In the genomic region with DNA sequence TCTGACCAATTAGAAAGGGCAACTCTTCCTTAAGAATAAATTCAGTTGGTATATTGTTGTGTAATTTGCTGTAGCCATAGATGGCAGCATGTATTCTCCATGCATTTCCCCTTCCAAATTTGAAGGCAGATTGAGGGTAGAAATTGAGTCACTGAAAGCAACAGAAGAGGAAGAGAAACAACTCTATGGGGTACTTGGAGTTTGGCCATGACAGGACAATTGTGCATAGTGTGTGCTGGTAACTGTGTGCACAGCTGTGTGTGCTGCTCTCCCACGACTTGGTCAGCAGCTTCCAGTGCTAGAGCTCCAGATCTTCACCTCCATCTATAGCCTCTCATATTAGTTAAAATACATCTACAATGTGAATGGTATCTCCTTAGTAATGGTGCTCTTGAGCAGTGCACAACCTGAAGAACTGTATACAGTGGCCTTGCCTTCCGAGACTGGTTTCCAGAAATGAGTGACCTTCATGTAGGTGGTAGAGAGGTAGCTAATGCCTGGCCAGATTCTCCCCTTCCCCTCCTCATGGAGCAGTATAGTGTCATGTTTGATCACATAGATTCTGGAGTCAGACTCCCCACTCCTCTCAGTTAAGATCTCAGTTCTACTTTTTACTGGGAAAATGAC, we compare ENCODE assay signal across 1 cellular context.
TF ChIP-seq lines count a peak whose summit lies in the region.

No MANE protein-coding gene starts in this region.

TF ChIP-seq in GM12878, 131 proteins besides CTCF, POLR2A, EP300 and RAD21:
- peak; percentile 53; the same call in 1 of the 2 replicates for TF ChIP-seq JUNB (IDR thresholded peaks at IDR 0.05)
- no peak for TF ChIP-seq EGR1 (IDR thresholded peaks at IDR 0.05; ENCODE audit: borderline replicate concordance in 1 of 2, low read depth in 2 of 2, low read length in 2 of 2)
- TF ChIP-seq RUNX3 (IDR thresholded peaks at IDR 0.05; ENCODE audit: low read length), result peak; percentile 66
- peak in 1 of 2 experiments; percentile 69; a peak in 2 of 4 replicates for TF ChIP-seq ETV6 (conservative IDR thresholded peaks at IDR 0.05 in 1 of 2, IDR thresholded peaks at IDR 0.05 in 1 of 2; ENCODE audit: borderline replicate concordance in 1 of 2, low read depth in 1 of 2)
- peak; percentile 89 for TF ChIP-seq SPI1 (IDR thresholded peaks at IDR 0.05; ENCODE audit: borderline replicate concordance, insufficient read depth, low read depth, low read length)
- no peak for TF ChIP-seq MTA3 (IDR thresholded peaks at IDR 0.05; ENCODE audit: borderline replicate concordance, low read length)
- TF ChIP-seq IKZF2 (IDR thresholded peaks at IDR 0.05), result peak; percentile 40 to 48; a peak in 1 of 4 replicates
- no peak for TF ChIP-seq POLR2AphosphoS5 (IDR thresholded peaks at IDR 0.05; ENCODE audit: low read length)
- peak; percentile 32; the same call in 1 of the 2 replicates for TF ChIP-seq MTA2 (IDR thresholded peaks at IDR 0.05; ENCODE audit: low read depth)
- TF ChIP-seq DPF2 (IDR thresholded peaks at IDR 0.05), result peak; percentile 58; the same call in 1 of the 2 replicates
- no peak for TF ChIP-seq SREBF2 (IDR thresholded peaks at IDR 0.05; ENCODE audit: low read length)
- peak; percentile 55; the same call in 1 of the 2 replicates for TF ChIP-seq IRF4 (IDR thresholded peaks at IDR 0.05; ENCODE audit: low read depth, low read length)
- TF ChIP-seq NFIC (IDR thresholded peaks at IDR 0.05; ENCODE audit: low read depth, low read length), result peak; percentile 57; the same call in 1 of the 2 replicates
- peak; percentile 70; the same call in 1 of the 2 replicates for TF ChIP-seq TCF3 (IDR thresholded peaks at IDR 0.05; ENCODE audit: borderline replicate concordance, insufficient read depth, low read depth, low read length)
- TF ChIP-seq, protein P1, sequence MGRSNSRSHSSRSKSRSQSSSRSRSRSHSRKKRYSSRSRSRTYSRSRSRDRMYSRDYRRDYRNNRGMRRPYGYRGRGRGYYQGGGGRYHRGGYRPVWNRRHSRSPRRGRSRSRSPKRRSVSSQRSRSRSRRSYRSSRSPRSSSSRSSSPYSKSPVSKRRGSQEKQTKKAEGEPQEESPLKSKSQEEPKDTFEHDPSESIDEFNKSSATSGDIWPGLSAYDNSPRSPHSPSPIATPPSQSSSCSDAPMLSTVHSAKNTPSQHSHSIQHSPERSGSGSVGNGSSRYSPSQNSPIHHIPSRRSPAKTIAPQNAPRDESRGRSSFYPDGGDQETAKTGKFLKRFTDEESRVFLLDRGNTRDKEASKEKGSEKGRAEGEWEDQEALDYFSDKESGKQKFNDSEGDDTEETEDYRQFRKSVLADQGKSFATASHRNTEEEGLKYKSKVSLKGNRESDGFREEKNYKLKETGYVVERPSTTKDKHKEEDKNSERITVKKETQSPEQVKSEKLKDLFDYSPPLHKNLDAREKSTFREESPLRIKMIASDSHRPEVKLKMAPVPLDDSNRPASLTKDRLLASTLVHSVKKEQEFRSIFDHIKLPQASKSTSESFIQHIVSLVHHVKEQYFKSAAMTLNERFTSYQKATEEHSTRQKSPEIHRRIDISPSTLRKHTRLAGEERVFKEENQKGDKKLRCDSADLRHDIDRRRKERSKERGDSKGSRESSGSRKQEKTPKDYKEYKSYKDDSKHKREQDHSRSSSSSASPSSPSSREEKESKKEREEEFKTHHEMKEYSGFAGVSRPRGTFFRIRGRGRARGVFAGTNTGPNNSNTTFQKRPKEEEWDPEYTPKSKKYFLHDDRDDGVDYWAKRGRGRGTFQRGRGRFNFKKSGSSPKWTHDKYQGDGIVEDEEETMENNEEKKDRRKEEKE (IDR thresholded peaks at IDR 0.05), result no peak
- peak; percentile 75 for TF ChIP-seq EED (IDR thresholded peaks at IDR 0.05; ENCODE audit: low read depth)
- TF ChIP-seq, protein P2, sequence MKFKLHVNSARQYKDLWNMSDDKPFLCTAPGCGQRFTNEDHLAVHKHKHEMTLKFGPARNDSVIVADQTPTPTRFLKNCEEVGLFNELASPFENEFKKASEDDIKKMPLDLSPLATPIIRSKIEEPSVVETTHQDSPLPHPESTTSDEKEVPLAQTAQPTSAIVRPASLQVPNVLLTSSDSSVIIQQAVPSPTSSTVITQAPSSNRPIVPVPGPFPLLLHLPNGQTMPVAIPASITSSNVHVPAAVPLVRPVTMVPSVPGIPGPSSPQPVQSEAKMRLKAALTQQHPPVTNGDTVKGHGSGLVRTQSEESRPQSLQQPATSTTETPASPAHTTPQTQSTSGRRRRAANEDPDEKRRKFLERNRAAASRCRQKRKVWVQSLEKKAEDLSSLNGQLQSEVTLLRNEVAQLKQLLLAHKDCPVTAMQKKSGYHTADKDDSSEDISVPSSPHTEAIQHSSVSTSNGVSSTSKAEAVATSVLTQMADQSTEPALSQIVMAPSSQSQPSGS (IDR thresholded peaks at IDR 0.05; ENCODE audit: low read length), result peak; percentile 63; the same call in 1 of the 2 replicates
- TF ChIP-seq ZNF384 (IDR thresholded peaks at IDR 0.05; ENCODE audit: borderline replicate concordance, low read depth, low read length), result no peak
- peak; percentile 54 for TF ChIP-seq IKZF1 (conservative IDR thresholded peaks at IDR 0.05)
- TF ChIP-seq, protein P3, sequence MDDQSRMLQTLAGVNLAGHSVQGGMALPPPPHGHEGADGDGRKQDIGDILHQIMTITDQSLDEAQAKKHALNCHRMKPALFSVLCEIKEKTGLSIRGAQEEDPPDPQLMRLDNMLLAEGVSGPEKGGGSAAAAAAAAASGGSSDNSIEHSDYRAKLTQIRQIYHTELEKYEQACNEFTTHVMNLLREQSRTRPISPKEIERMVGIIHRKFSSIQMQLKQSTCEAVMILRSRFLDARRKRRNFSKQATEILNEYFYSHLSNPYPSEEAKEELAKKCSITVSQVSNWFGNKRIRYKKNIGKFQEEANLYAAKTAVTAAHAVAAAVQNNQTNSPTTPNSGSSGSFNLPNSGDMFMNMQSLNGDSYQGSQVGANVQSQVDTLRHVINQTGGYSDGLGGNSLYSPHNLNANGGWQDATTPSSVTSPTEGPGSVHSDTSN (IDR thresholded peaks at IDR 0.05; ENCODE audit: insufficient replicate concordance, low read depth, low read length), result peak; percentile 26
- TF ChIP-seq BCL11A (IDR thresholded peaks at IDR 0.05; ENCODE audit: low read depth, low read length), result peak; percentile 41; the same call in 1 of the 2 replicates
- TF ChIP-seq TAF1 (IDR thresholded peaks at IDR 0.05; ENCODE audit: borderline replicate concordance, low read depth, low read length), result no peak
- TF ChIP-seq GABPA (IDR thresholded peaks at IDR 0.05; ENCODE audit: low read depth), result no peak
- 0 out of 2 replicates have a peak, but pooled peaks have one; percentile 18 for TF ChIP-seq ZNF217 (IDR thresholded peaks at IDR 0.05)
- TF ChIP-seq MEF2A (IDR thresholded peaks at IDR 0.05; ENCODE audit: insufficient read depth, low read depth, low read length), result 0 out of 2 replicates have a peak, but pooled peaks have one; percentile 13
- 0 out of 2 replicates have a peak, but pooled peaks have one; percentile 18 for TF ChIP-seq FOXM1 (IDR thresholded peaks at IDR 0.05; ENCODE audit: low read depth, low read length)
